Comparison of ENCODE assay signal across 3 cellular contexts in the genomic region with DNA sequence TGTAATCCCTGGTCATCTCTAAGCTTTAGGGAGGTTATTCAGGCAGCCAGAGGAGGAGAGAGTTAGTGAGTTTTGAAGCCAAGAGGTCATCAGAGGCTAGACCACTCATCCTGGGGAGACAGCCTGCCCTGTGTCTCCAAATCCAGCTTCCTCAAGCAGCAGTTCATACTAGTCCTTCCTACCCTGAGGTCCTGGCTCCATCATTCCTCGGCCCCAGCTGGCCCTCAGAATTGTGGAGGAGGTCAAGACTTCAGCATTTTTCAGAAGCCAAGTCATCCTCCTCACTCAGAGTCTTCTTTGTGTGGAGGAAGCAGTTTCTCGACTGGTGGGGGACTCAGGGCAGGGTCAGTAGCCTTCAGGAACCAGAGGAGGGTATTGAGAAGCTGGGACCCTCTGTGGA.
TF ChIP-seq lines count a peak whose summit lies in the region.

No MANE protein-coding gene starts in this region.

TF ChIP-seq in SK-N-SH, 30 proteins besides CTCF, POLR2A, EP300 and RAD21 (continued from another document):
- TF ChIP-seq, protein P1, sequence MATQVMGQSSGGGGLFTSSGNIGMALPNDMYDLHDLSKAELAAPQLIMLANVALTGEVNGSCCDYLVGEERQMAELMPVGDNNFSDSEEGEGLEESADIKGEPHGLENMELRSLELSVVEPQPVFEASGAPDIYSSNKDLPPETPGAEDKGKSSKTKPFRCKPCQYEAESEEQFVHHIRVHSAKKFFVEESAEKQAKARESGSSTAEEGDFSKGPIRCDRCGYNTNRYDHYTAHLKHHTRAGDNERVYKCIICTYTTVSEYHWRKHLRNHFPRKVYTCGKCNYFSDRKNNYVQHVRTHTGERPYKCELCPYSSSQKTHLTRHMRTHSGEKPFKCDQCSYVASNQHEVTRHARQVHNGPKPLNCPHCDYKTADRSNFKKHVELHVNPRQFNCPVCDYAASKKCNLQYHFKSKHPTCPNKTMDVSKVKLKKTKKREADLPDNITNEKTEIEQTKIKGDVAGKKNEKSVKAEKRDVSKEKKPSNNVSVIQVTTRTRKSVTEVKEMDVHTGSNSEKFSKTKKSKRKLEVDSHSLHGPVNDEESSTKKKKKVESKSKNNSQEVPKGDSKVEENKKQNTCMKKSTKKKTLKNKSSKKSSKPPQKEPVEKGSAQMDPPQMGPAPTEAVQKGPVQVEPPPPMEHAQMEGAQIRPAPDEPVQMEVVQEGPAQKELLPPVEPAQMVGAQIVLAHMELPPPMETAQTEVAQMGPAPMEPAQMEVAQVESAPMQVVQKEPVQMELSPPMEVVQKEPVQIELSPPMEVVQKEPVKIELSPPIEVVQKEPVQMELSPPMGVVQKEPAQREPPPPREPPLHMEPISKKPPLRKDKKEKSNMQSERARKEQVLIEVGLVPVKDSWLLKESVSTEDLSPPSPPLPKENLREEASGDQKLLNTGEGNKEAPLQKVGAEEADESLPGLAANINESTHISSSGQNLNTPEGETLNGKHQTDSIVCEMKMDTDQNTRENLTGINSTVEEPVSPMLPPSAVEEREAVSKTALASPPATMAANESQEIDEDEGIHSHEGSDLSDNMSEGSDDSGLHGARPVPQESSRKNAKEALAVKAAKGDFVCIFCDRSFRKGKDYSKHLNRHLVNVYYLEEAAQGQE (IDR thresholded peaks at IDR 0.05; ENCODE audit: low read depth, low read length), result no peak
- TF ChIP-seq FOSL2 (IDR thresholded peaks at IDR 0.05; ENCODE audit: borderline replicate concordance, low read depth) (no peak), ELF1 (IDR thresholded peaks at IDR 0.05) (no peak), POLR2AphosphoS5 (IDR thresholded peaks at IDR 0.05; ENCODE audit: low read depth, low read length) (no peak), NFIC (IDR thresholded peaks at IDR 0.05; ENCODE audit: borderline replicate concordance) (no peak), RFX5 (IDR thresholded peaks at IDR 0.05; ENCODE audit: low read length) (no peak), FOXM1 (IDR thresholded peaks at IDR 0.05; ENCODE audit: low read depth) (no peak)
- TF ChIP-seq, protein P2, sequence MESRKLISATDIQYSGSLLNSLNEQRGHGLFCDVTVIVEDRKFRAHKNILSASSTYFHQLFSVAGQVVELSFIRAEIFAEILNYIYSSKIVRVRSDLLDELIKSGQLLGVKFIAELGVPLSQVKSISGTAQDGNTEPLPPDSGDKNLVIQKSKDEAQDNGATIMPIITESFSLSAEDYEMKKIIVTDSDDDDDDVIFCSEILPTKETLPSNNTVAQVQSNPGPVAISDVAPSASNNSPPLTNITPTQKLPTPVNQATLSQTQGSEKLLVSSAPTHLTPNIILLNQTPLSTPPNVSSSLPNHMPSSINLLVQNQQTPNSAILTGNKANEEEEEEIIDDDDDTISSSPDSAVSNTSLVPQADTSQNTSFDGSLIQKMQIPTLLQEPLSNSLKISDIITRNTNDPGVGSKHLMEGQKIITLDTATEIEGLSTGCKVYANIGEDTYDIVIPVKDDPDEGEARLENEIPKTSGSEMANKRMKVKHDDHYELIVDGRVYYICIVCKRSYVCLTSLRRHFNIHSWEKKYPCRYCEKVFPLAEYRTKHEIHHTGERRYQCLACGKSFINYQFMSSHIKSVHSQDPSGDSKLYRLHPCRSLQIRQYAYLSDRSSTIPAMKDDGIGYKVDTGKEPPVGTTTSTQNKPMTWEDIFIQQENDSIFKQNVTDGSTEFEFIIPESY (IDR thresholded peaks at IDR 0.05; ENCODE audit: borderline replicate concordance, low read depth), result no peak
- TF ChIP-seq, protein P3, sequence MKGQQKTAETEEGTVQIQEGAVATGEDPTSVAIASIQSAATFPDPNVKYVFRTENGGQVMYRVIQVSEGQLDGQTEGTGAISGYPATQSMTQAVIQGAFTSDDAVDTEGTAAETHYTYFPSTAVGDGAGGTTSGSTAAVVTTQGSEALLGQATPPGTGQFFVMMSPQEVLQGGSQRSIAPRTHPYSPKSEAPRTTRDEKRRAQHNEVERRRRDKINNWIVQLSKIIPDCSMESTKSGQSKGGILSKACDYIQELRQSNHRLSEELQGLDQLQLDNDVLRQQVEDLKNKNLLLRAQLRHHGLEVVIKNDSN (IDR thresholded peaks at IDR 0.05; ENCODE audit: borderline replicate concordance, low read depth), result no peak
- TF ChIP-seq, protein P4, sequence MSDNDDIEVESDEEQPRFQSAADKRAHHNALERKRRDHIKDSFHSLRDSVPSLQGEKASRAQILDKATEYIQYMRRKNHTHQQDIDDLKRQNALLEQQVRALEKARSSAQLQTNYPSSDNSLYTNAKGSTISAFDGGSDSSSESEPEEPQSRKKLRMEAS (IDR thresholded peaks at IDR 0.05; ENCODE audit: low read depth), result no peak

TF ChIP-seq in SK-N-SH treated with all-trans-retinoic acid at 6 μM for 48 hours, 23 proteins besides CTCF, POLR2A, EP300 and RAD21 (continued from another document):
- TF ChIP-seq, protein P5, sequence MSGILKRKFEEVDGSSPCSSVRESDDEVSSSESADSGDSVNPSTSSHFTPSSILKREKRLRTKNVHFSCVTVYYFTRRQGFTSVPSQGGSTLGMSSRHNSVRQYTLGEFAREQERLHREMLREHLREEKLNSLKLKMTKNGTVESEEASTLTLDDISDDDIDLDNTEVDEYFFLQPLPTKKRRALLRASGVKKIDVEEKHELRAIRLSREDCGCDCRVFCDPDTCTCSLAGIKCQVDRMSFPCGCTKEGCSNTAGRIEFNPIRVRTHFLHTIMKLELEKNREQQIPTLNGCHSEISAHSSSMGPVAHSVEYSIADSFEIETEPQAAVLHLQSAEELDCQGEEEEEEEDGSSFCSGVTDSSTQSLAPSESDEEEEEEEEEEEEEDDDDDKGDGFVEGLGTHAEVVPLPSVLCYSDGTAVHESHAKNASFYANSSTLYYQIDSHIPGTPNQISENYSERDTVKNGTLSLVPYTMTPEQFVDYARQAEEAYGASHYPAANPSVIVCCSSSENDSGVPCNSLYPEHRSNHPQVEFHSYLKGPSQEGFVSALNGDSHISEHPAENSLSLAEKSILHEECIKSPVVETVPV (CRISPR knock-in tag; IDR thresholded peaks at IDR 0.05), result no peak
- TF ChIP-seq TOX (CRISPR knock-in tag; IDR thresholded peaks at IDR 0.05; ENCODE audit: borderline replicate concordance), result no peak
- TF ChIP-seq, protein P6, sequence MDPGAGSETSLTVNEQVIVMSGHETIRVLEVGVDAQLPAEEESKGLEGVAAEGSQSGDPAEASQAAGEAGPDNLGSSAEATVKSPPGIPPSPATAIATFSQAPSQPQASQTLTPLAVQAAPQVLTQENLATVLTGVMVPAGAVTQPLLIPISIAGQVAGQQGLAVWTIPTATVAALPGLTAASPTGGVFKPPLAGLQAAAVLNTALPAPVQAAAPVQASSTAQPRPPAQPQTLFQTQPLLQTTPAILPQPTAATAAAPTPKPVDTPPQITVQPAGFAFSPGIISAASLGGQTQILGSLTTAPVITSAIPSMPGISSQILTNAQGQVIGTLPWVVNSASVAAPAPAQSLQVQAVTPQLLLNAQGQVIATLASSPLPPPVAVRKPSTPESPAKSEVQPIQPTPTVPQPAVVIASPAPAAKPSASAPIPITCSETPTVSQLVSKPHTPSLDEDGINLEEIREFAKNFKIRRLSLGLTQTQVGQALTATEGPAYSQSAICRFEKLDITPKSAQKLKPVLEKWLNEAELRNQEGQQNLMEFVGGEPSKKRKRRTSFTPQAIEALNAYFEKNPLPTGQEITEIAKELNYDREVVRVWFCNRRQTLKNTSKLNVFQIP (CRISPR knock-in tag; IDR thresholded peaks at IDR 0.05; ENCODE audit: borderline replicate concordance, low read depth), result no peak
- TF ChIP-seq ZNF8 (CRISPR knock-in tag; IDR thresholded peaks at IDR 0.05), result no peak
- no peak for TF ChIP-seq ZFP30 (CRISPR knock-in tag; IDR thresholded peaks at IDR 0.05)
- no peak for TF ChIP-seq RARB (CRISPR knock-in tag; IDR thresholded peaks at IDR 0.05)
- TF ChIP-seq CSDC2 (CRISPR knock-in tag; IDR thresholded peaks at IDR 0.05), result no peak
- TF ChIP-seq, protein P7, sequence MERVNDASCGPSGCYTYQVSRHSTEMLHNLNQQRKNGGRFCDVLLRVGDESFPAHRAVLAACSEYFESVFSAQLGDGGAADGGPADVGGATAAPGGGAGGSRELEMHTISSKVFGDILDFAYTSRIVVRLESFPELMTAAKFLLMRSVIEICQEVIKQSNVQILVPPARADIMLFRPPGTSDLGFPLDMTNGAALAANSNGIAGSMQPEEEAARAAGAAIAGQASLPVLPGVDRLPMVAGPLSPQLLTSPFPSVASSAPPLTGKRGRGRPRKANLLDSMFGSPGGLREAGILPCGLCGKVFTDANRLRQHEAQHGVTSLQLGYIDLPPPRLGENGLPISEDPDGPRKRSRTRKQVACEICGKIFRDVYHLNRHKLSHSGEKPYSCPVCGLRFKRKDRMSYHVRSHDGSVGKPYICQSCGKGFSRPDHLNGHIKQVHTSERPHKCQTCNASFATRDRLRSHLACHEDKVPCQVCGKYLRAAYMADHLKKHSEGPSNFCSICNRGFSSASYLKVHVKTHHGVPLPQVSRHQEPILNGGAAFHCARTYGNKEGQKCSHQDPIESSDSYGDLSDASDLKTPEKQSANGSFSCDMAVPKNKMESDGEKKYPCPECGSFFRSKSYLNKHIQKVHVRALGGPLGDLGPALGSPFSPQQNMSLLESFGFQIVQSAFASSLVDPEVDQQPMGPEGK (CRISPR knock-in tag; IDR thresholded peaks at IDR 0.05; ENCODE audit: borderline replicate concordance), result no peak

TF ChIP-seq in HEK293T, 16 proteins besides CTCF, POLR2A, EP300 and RAD21 (continued from another document):
- TF ChIP-seq, protein P8, sequence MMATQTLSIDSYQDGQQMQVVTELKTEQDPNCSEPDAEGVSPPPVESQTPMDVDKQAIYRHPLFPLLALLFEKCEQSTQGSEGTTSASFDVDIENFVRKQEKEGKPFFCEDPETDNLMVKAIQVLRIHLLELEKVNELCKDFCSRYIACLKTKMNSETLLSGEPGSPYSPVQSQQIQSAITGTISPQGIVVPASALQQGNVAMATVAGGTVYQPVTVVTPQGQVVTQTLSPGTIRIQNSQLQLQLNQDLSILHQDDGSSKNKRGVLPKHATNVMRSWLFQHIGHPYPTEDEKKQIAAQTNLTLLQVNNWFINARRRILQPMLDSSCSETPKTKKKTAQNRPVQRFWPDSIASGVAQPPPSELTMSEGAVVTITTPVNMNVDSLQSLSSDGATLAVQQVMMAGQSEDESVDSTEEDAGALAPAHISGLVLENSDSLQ (IDR thresholded peaks at IDR 0.05), result no peak
- TF ChIP-seq FOXK2 (IDR thresholded peaks at IDR 0.05) (no peak), FOXA1 (IDR thresholded peaks at IDR 0.05) (no peak), SUZ12 (IDR thresholded peaks at IDR 0.05) (no peak), FOXM1 (IDR thresholded peaks at IDR 0.05; ENCODE audit: borderline replicate concordance) (no peak), NFRKB (IDR thresholded peaks at IDR 0.05) (no peak), BHLHE40 (IDR thresholded peaks at IDR 0.05; ENCODE audit: borderline replicate concordance) (no peak)
